ENCODE assay signal across 1 cellular context in the genomic region with DNA sequence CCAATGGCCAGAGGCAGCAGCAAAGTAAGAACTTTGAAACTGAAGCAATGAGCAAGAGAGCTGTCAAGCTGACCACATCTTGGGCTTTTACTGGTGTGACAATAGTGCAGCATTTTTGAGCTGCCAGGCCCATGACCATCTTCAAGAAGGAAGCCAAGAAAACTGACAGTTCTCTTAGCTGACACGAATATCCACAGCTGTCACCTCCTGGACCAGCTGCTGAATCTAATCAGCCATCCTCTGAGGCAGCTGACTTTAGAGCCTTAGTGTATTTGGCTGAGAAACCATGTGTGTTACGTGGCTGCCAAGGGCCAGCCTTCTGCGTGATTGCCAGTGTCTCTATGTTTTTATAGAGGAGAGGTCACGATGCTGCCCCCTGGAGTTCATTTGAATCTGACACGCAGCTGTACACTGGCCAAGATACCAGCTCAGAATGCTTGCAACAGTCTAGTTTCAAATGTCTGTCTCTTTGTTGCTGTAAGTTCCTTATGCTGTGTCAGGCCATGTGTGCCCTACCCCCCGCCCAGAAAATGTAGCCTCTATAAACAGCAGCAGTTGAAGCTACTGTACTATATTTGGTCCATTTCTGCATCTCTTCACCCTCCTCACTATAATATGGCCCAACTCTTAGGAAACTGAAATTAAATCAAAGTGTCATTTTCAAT.
TF ChIP-seq lines count a peak whose summit lies in the region.

No MANE protein-coding gene starts in this region.

TF ChIP-seq in K562, 482 proteins besides CTCF, POLR2A, EP300 and RAD21 (continued from another document and continues in another):
- TF ChIP-seq, protein P1, sequence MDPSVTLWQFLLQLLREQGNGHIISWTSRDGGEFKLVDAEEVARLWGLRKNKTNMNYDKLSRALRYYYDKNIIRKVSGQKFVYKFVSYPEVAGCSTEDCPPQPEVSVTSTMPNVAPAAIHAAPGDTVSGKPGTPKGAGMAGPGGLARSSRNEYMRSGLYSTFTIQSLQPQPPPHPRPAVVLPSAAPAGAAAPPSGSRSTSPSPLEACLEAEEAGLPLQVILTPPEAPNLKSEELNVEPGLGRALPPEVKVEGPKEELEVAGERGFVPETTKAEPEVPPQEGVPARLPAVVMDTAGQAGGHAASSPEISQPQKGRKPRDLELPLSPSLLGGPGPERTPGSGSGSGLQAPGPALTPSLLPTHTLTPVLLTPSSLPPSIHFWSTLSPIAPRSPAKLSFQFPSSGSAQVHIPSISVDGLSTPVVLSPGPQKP (CRISPR knock-in tag; IDR thresholded peaks at IDR 0.05): no peak
- TF ChIP-seq ZNF561 (CRISPR knock-in tag; conservative IDR thresholded peaks at IDR 0.05): no peak
- no peak for TF ChIP-seq HMG20A (CRISPR knock-in tag; conservative IDR thresholded peaks at IDR 0.05)
- no peak for TF ChIP-seq NCOA6 (IDR thresholded peaks at IDR 0.05)
- no peak for TF ChIP-seq XRCC5 (IDR thresholded peaks at IDR 0.05; ENCODE audit: low read depth, low read length)
- TF ChIP-seq SP1 (CRISPR knock-in tag; IDR thresholded peaks at IDR 0.05): no peak
- TF ChIP-seq, protein P2, sequence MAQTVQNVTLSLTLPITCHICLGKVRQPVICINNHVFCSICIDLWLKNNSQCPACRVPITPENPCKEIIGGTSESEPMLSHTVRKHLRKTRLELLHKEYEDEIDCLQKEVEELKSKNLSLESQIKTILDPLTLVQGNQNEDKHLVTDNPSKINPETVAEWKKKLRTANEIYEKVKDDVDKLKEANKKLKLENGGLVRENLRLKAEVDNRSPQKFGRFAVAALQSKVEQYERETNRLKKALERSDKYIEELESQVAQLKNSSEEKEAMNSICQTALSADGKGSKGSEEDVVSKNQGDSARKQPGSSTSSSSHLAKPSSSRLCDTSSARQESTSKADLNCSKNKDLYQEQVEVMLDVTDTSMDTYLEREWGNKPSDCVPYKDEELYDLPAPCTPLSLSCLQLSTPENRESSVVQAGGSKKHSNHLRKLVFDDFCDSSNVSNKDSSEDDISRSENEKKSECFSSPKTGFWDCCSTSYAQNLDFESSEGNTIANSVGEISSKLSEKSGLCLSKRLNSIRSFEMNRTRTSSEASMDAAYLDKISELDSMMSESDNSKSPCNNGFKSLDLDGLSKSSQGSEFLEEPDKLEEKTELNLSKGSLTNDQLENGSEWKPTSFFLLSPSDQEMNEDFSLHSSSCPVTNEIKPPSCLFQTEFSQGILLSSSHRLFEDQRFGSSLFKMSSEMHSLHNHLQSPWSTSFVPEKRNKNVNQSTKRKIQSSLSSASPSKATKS (CRISPR knock-in tag; IDR thresholded peaks at IDR 0.05): no peak
- TF ChIP-seq, protein P3, sequence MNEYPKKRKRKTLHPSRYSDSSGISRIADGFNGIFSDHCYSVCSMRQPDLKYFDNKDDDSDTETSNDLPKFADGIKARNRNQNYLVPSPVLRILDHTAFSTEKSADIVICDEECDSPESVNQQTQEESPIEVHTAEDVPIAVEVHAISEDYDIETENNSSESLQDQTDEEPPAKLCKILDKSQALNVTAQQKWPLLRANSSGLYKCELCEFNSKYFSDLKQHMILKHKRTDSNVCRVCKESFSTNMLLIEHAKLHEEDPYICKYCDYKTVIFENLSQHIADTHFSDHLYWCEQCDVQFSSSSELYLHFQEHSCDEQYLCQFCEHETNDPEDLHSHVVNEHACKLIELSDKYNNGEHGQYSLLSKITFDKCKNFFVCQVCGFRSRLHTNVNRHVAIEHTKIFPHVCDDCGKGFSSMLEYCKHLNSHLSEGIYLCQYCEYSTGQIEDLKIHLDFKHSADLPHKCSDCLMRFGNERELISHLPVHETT (CRISPR knock-in tag; conservative IDR thresholded peaks at IDR 0.05 in 1 of 2, IDR thresholded peaks at IDR 0.05 in 1 of 2): no peak
- TF ChIP-seq ZNF347 (CRISPR knock-in tag; IDR thresholded peaks at IDR 0.05; ENCODE audit: low read depth): no peak
- TF ChIP-seq FOXM1 (IDR thresholded peaks at IDR 0.05; ENCODE audit: low read depth): no peak
- TF ChIP-seq FOXM1 (CRISPR knock-in tag; IDR thresholded peaks at IDR 0.05; ENCODE audit: low read depth): no peak
- TF ChIP-seq RBBP5 (IDR thresholded peaks at IDR 0.05; ENCODE audit: borderline replicate concordance, insufficient read depth, low read length, poor library complexity, severe bottlenecking): no peak
- TF ChIP-seq, protein P4, sequence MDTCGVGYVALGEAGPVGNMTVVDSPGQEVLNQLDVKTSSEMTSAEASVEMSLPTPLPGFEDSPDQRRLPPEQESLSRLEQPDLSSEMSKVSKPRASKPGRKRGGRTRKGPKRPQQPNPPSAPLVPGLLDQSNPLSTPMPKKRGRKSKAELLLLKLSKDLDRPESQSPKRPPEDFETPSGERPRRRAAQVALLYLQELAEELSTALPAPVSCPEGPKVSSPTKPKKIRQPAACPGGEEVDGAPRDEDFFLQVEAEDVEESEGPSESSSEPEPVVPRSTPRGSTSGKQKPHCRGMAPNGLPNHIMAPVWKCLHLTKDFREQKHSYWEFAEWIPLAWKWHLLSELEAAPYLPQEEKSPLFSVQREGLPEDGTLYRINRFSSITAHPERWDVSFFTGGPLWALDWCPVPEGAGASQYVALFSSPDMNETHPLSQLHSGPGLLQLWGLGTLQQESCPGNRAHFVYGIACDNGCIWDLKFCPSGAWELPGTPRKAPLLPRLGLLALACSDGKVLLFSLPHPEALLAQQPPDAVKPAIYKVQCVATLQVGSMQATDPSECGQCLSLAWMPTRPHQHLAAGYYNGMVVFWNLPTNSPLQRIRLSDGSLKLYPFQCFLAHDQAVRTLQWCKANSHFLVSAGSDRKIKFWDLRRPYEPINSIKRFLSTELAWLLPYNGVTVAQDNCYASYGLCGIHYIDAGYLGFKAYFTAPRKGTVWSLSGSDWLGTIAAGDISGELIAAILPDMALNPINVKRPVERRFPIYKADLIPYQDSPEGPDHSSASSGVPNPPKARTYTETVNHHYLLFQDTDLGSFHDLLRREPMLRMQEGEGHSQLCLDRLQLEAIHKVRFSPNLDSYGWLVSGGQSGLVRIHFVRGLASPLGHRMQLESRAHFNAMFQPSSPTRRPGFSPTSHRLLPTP (IDR thresholded peaks at IDR 0.05; ENCODE audit: borderline replicate concordance, extremely low read depth, insufficient read length): no peak
- 0 out of 2 replicates have a peak, but pooled peaks have one; percentile 22 for TF ChIP-seq CREM (IDR thresholded peaks at IDR 0.05; ENCODE audit: low read depth)
- TF ChIP-seq, protein P5, sequence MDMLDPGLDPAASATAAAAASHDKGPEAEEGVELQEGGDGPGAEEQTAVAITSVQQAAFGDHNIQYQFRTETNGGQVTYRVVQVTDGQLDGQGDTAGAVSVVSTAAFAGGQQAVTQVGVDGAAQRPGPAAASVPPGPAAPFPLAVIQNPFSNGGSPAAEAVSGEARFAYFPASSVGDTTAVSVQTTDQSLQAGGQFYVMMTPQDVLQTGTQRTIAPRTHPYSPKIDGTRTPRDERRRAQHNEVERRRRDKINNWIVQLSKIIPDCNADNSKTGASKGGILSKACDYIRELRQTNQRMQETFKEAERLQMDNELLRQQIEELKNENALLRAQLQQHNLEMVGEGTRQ (CRISPR knock-in tag; IDR thresholded peaks at IDR 0.05): no peak
- TF ChIP-seq, protein P6, sequence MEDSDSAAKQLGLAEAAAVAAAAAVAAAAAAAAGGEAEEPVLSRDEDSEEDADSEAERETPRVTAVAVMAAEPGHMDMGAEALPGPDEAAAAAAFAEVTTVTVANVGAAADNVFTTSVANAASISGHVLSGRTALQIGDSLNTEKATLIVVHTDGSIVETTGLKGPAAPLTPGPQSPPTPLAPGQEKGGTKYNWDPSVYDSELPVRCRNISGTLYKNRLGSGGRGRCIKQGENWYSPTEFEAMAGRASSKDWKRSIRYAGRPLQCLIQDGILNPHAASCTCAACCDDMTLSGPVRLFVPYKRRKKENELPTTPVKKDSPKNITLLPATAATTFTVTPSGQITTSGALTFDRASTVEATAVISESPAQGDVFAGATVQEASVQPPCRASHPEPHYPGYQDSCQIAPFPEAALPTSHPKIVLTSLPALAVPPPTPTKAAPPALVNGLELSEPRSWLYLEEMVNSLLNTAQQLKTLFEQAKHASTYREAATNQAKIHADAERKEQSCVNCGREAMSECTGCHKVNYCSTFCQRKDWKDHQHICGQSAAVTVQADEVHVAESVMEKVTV (CRISPR knock-in tag; IDR thresholded peaks at IDR 0.05): peak; percentile 20; the same call in 1 of the 2 replicates
- TF ChIP-seq MAFF (IDR thresholded peaks at IDR 0.05; ENCODE audit: low read length): no peak
- TF ChIP-seq, protein P7, sequence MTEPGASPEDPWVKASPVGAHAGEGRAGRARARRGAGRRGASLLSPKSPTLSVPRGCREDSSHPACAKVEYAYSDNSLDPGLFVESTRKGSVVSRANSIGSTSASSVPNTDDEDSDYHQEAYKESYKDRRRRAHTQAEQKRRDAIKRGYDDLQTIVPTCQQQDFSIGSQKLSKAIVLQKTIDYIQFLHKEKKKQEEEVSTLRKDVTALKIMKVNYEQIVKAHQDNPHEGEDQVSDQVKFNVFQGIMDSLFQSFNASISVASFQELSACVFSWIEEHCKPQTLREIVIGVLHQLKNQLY (CRISPR knock-in tag; conservative IDR thresholded peaks at IDR 0.05): no peak
- TF ChIP-seq, protein P8, sequence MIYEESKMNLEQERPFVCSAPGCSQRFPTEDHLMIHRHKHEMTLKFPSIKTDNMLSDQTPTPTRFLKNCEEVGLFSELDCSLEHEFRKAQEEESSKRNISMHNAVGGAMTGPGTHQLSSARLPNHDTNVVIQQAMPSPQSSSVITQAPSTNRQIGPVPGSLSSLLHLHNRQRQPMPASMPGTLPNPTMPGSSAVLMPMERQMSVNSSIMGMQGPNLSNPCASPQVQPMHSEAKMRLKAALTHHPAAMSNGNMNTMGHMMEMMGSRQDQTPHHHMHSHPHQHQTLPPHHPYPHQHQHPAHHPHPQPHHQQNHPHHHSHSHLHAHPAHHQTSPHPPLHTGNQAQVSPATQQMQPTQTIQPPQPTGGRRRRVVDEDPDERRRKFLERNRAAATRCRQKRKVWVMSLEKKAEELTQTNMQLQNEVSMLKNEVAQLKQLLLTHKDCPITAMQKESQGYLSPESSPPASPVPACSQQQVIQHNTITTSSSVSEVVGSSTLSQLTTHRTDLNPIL (CRISPR knock-in tag; IDR thresholded peaks at IDR 0.05): no peak
- no peak for TF ChIP-seq MYBL2 (IDR thresholded peaks at IDR 0.05; ENCODE audit: low read depth)
- no peak for TF ChIP-seq MYBL2 (CRISPR knock-in tag; IDR thresholded peaks at IDR 0.05; ENCODE audit: borderline replicate concordance)
- TF ChIP-seq, protein P9, sequence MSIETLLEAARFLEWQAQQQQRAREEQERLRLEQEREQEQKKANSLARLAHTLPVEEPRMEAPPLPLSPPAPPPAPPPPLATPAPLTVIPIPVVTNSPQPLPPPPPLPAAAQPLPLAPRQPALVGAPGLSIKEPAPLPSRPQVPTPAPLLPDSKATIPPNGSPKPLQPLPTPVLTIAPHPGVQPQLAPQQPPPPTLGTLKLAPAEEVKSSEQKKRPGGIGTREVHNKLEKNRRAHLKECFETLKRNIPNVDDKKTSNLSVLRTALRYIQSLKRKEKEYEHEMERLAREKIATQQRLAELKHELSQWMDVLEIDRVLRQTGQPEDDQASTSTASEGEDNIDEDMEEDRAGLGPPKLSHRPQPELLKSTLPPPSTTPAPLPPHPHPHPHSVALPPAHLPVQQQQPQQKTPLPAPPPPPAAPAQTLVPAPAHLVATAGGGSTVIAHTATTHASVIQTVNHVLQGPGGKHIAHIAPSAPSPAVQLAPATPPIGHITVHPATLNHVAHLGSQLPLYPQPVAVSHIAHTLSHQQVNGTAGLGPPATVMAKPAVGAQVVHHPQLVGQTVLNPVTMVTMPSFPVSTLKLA (conservative IDR thresholded peaks at IDR 0.05): 0 out of 4 replicates have a peak, but pooled peaks of 1 of the 2 experiments have one; percentile 32
- TF ChIP-seq ZKSCAN8 (CRISPR knock-in tag; IDR thresholded peaks at IDR 0.05): no peak
- TF ChIP-seq, protein P10, sequence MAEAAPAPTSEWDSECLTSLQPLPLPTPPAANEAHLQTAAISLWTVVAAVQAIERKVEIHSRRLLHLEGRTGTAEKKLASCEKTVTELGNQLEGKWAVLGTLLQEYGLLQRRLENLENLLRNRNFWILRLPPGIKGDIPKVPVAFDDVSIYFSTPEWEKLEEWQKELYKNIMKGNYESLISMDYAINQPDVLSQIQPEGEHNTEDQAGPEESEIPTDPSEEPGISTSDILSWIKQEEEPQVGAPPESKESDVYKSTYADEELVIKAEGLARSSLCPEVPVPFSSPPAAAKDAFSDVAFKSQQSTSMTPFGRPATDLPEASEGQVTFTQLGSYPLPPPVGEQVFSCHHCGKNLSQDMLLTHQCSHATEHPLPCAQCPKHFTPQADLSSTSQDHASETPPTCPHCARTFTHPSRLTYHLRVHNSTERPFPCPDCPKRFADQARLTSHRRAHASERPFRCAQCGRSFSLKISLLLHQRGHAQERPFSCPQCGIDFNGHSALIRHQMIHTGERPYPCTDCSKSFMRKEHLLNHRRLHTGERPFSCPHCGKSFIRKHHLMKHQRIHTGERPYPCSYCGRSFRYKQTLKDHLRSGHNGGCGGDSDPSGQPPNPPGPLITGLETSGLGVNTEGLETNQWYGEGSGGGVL (CRISPR knock-in tag; IDR thresholded peaks at IDR 0.05): no peak
- TF ChIP-seq, protein P11, sequence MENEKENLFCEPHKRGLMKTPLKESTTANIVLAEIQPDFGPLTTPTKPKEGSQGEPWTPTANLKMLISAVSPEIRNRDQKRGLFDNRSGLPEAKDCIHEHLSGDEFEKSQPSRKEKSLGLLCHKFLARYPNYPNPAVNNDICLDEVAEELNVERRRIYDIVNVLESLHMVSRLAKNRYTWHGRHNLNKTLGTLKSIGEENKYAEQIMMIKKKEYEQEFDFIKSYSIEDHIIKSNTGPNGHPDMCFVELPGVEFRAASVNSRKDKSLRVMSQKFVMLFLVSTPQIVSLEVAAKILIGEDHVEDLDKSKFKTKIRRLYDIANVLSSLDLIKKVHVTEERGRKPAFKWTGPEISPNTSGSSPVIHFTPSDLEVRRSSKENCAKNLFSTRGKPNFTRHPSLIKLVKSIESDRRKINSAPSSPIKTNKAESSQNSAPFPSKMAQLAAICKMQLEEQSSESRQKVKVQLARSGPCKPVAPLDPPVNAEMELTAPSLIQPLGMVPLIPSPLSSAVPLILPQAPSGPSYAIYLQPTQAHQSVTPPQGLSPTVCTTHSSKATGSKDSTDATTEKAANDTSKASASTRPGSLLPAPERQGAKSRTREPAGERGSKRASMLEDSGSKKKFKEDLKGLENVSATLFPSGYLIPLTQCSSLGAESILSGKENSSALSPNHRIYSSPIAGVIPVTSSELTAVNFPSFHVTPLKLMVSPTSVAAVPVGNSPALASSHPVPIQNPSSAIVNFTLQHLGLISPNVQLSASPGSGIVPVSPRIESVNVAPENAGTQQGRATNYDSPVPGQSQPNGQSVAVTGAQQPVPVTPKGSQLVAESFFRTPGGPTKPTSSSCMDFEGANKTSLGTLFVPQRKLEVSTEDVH (IDR thresholded peaks at IDR 0.05; ENCODE audit: low read depth, partially characterized antibody): no peak
- TF ChIP-seq, protein P12, sequence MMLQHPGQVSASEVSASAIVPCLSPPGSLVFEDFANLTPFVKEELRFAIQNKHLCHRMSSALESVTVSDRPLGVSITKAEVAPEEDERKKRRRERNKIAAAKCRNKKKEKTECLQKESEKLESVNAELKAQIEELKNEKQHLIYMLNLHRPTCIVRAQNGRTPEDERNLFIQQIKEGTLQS (IDR thresholded peaks at IDR 0.05): no peak
- TF ChIP-seq, protein P12 (CRISPR knock-in tag; conservative IDR thresholded peaks at IDR 0.05): no peak
- TF ChIP-seq HEY1 (CRISPR knock-in tag; IDR thresholded peaks at IDR 0.05; ENCODE audit: borderline replicate concordance): no peak
- no peak for TF ChIP-seq RBFOX2 (IDR thresholded peaks at IDR 0.05; ENCODE audit: low read depth, low read length)
- TF ChIP-seq CCAR2 (IDR thresholded peaks at IDR 0.05; ENCODE audit: low read depth, low read length): no peak
